ENCODE assay signal across 8 cellular contexts in the genomic region with DNA sequence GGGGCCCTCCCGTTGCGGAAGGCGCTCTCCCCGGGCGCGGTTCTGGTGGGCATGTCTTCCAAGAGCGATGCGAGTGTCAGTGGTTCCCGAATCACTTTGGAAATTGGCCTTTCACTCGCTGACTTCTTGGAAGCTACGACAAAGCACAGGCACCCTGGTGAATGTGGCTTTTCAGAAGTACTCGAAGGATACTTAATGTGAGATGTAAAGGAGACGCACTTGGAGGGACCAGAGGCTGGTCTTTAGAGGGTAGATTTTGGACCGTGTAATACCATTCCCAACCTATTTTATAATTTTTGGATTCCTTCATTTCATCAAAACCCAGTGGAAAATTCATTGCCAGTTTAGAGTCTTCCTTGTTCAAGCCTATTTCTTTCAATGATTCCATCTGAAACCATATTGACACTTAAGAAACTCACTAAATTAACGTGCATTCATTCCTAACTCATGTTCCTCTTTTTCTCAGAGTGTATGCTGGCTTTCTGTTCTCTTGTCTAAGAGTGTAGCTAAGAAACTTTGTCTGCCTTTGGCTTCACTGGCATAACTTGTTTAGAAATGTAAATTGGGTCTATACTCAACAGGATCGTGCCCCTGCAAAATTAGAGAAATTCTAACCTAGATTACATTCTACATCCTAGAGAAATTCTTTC. TPM values are rescaled to one million over a fixed set of nuclear protein-coding genes. Genes with fewer than 3 reads are reported as not detected.
DNase-seq lines count a peak whose midpoint lies in the region; ATAC-seq and TF ChIP-seq lines count a peak whose summit lies in the region.

No MANE protein-coding gene starts in this region.

- peak overlapping the region; percentile 87 for H3K4me3 Mint-ChIP-seq in mesothelial cell of epicardium

- peak overlapping the region; percentile 82 for H3K4me2 ChIP-seq in OCI-LY3 (ENCODE audit: low read length)

- 6 to 8% methylated on average over 16 of the region's 16 CpGs for WGBS in aorta, 2 donors

- H4K20me1 ChIP-seq in OCI-LY3 (ENCODE audit: insufficient read depth, low read length), result no peaks in the 10 kb centered on the region

- H3K27ac ChIP-seq in OCI-LY3 (ENCODE audit: low read length) (0 out of 2 replicates have a peak overlapping the region, but pooled peaks have one; percentile 45), colonic mucosa (peak overlapping the region; percentile 78), aorta (ENCODE audit: low read depth in 1 of 2, low read length in 2 of 2) (peak overlapping the region in 1 of 2 donors; percentile 15)

- no peaks in the 10 kb centered on the region for H3K9me3 ChIP-seq in OCI-LY3 (ENCODE audit: insufficient read depth, low read length)
- no peaks in the 10 kb centered on the region for H3K9me3 ChIP-seq in colonic mucosa
- H3K9me3 ChIP-seq in aorta (ENCODE audit: control insufficient read depth, low read length), result no peaks in the 10 kb centered on the region

- H3K4me3 ChIP-seq in OCI-LY3 (ENCODE audit: low read length) (peak overlapping the region; percentile 83), colonic mucosa (peak overlapping the region; percentile 77), aorta (ENCODE audit: low read length in 2 of 2) (peak overlapping the region; percentile 62 to 81)

- peaks cover 8% of the 10 kb centered on the region for H3K36me3 Mint-ChIP-seq in mesothelial cell of epicardium

- intact Hi-C loops in colonic mucosa (cut with DNase I), result no loop called here
- intact Hi-C loops in aorta (cut with DNase I), result loop anchor here in 1 of 2 donors (10.0 kb wide), 2 partner anchors 394 to 464 kb away; partner anchors contain the start of genes SSMEM1 and TMEM209

- peak overlapping the region; percentile 94 for H3K27ac Mint-ChIP-seq in mesothelial cell of epicardium

- no peaks in the 10 kb centered on the region for H3K36me3 ChIP-seq in OCI-LY3 (replicated peaks; ENCODE audit: low read depth, low read length)
- H3K36me3 ChIP-seq in colonic mucosa, result no peaks in the 10 kb centered on the region
- H3K36me3 ChIP-seq in aorta (ENCODE audit: control insufficient read depth in 1 of 2, insufficient read depth in 2 of 2, low read length in 1 of 2), result no peaks in the 10 kb centered on the region

- DNase-seq in SIG-M5 treated with dmso at 0.1 percent for 504 hours (lab: John Stamatoyannopoulos, UW; ENCODE audit: unreplicated experiment), result peak; percentile 37
- no peak for DNase-seq in SIG-M5 (lab: John Stamatoyannopoulos, UW)
- no peak for DNase-seq in colonic mucosa
- DNase-seq in mesothelial cell of epicardium (ENCODE audit: low spot score in 2 of 2, unreplicated experiment in 2 of 2), result peak in 1 of 2 experiments; percentile 23
- no peak for DNase-seq in aorta
- DNase-seq in iPS-NIHi7 (ENCODE audit: extremely low spot score), result no peak

- TF ChIP-seq CTCF in OCI-LY3 (IDR thresholded peaks at IDR 0.05; ENCODE audit: low read depth, low read length) (no peak), colonic mucosa (IDR thresholded peaks at IDR 0.05) (no peak), mesothelial cell of epicardium (IDR thresholded peaks at IDR 0.05; ENCODE audit: unreplicated experiment) (no peak)

- H3K9me3 Mint-ChIP-seq in mesothelial cell of epicardium, result no peaks in the 10 kb centered on the region

- H3K27me3 Mint-ChIP-seq in mesothelial cell of epicardium (ENCODE audit: low read depth), result no peaks in the 10 kb centered on the region

- ATAC-seq in HG02678 (IDR thresholded peaks at IDR 0.05; ENCODE audit: unreplicated experiment), result peak; percentile 26
- ATAC-seq in aorta (ENCODE audit: low FRiP score), result peak; percentile 28

- H3K27me3 ChIP-seq in OCI-LY3 (ENCODE audit: low read depth, low read length) (no peaks in the 10 kb centered on the region), colonic mucosa (no peaks in the 10 kb centered on the region), aorta (ENCODE audit: control insufficient read depth in 1 of 2, insufficient read depth in 2 of 2, low read length in 1 of 2) (no peaks in the 10 kb centered on the region)

- H3K4me1 ChIP-seq in OCI-LY3 (ENCODE audit: low read length) (peaks cover 15% of the 10 kb centered on the region), colonic mucosa (peaks cover 6% of the 10 kb centered on the region), aorta (ENCODE audit: control insufficient read depth in 1 of 2, insufficient read depth in 2 of 2, low read length in 2 of 2) (peaks cover 0 to 2% of the 10 kb centered on the region in 2 donors)

- peak overlapping the region; percentile 94 for H2AFZ ChIP-seq in OCI-LY3 (ENCODE audit: low read depth, low read length)

- peaks cover 21% of the 10 kb centered on the region for H3K4me1 Mint-ChIP-seq in mesothelial cell of epicardium

- H3K9ac ChIP-seq in OCI-LY3 (ENCODE audit: low read length), result peak overlapping the region; percentile 66
- peak overlapping the region; percentile 66 to 70 for H3K9ac ChIP-seq in colonic mucosa (ENCODE audit: low read depth in 2 of 2, low read length in 2 of 2)

- H3K79me2 ChIP-seq in OCI-LY3 (ENCODE audit: low read length), result no peaks in the 10 kb centered on the region

RNA-seq across cellular contexts. Expression of gene COPG2, which starts 0.6 kb away (rescaled TPM):
- total RNA-seq in colonic mucosa, result 10 to 100 TPM; 19.1 to 24.2 TPM
- total RNA-seq in mesothelial cell of epicardium, result 54.1 to 56.4 TPM (median 55.0 TPM) in 3 replicates
- 10 to 100 TPM in 1 of 2 donors, 1 to 10 TPM in 1; 9.7 to 13.2 TPM for total RNA-seq in aorta
- polyA plus RNA-seq in aorta, result 1 to 10 TPM; 5.6 to 9.0 TPM

RNA-seq across cellular contexts. Expression of gene TSGA13, which starts 17.2 kb away (rescaled TPM):
- not detected for total RNA-seq in colonic mucosa
- not detected in 3 replicates for total RNA-seq in mesothelial cell of epicardium
- not detected for total RNA-seq in aorta
- not detected for polyA plus RNA-seq in aorta
